Comparison of ENCODE assay signal across 10 cellular contexts in genomic region chr7:99109108-99110051, GRCh38. TPM values are rescaled to one million over a fixed set of nuclear protein-coding genes. Genes with fewer than 3 reads are reported as not detected.
DNase-seq lines count a peak whose midpoint lies in the region; ATAC-seq and TF ChIP-seq lines count a peak whose summit lies in the region.
"Had no signal": no experiment of that assay in that cellular context is flagged by ENCODE, and none has a peak within 500 bp of the region (broad histone marks: within the 10 kb centered on the region; RNA-seq: fewer than 3 reads in every experiment).

No MANE protein-coding gene starts in this region.

- H3K4me3 Mint-ChIP-seq in activated naive CD8-positive, alpha-beta T cell: peak overlapping the region; percentile 11

- TF ChIP-seq CTCF in right atrium auricular region (IDR thresholded peaks at IDR 0.05) (no peak), thoracic aorta (IDR thresholded peaks at IDR 0.05) (no peak)

- peak overlapping the region; percentile 18 for H3K27ac Mint-ChIP-seq in activated naive CD8-positive, alpha-beta T cell

- H3K27me3 ChIP-seq in right atrium auricular region: no peaks in the 10 kb centered on the region
- H3K27me3 ChIP-seq in thoracic aorta (replicated peaks; ENCODE audit: insufficient read depth): no peaks in the 10 kb centered on the region

- ATAC-seq in thoracic aorta (ENCODE audit: insufficient number of reproducible peaks, low FRiP score, low read depth): no peak
- no peak for ATAC-seq in HG03280 (IDR thresholded peaks at IDR 0.05; ENCODE audit: unreplicated experiment)

- H3K9me3 ChIP-seq in right atrium auricular region: peaks cover 0 to 4% of the 10 kb centered on the region in 2 donors
- H3K9me3 ChIP-seq in thoracic aorta: no peaks in the 10 kb centered on the region

- no peaks in the 10 kb centered on the region for H3K27me3 Mint-ChIP-seq in activated naive CD8-positive, alpha-beta T cell

- H3K36me3 ChIP-seq in right atrium auricular region: no peaks in the 10 kb centered on the region
- no peaks in the 10 kb centered on the region for H3K36me3 ChIP-seq in thoracic aorta

- DNase-seq in activated T-cell treated with anti-CD3 and anti-CD28 coated beads for 48 hours (ENCODE audit: low read depth) (peak; percentile 3), activated T-cell treated with anti-CD3 and anti-CD28 coated beads for 4 hours (no peak), right atrium auricular region (ENCODE audit: low spot score) (no peak), thoracic aorta (ENCODE audit: low spot score) (no peak), iPS-NIHi11 (ENCODE audit: low spot score) (no peak)
- DNase-seq in NK-92 treated with Interleukin-12 subunit alpha and Interleukin-12 subunit beta, amount 100 ng/mL, for 24 hours (lab: John Stamatoyannopoulos, UW): no peak
- DNase-seq: NCI-H2029 treated with DMSO at 0.1 percent for 48 hours had no signal

- H3K4me1 ChIP-seq in right atrium auricular region (peaks cover 0 to 53% of the 10 kb centered on the region in 2 donors), thoracic aorta (ENCODE audit: control insufficient read depth in 1 of 2, low read depth in 2 of 2) (peaks cover 55 to 84% of the 10 kb centered on the region in 2 donors)

- peaks cover 70% of the 10 kb centered on the region for H3K4me1 Mint-ChIP-seq in activated naive CD8-positive, alpha-beta T cell (ENCODE audit: low read depth)

- H3K27ac ChIP-seq in right atrium auricular region (peak overlapping the region; percentile 51 to 64), thoracic aorta (peak overlapping the region; percentile 77 to 89)

- H3K4me3 ChIP-seq in right atrium auricular region: no peak overlapping the region
- H3K4me3 ChIP-seq in thoracic aorta: peak overlapping the region; percentile 41
- H3K4me3 ChIP-seq: lung had no signal

- peaks cover 5% of the 10 kb centered on the region for H3K36me3 Mint-ChIP-seq in activated naive CD8-positive, alpha-beta T cell

- peaks cover 6% of the 10 kb centered on the region for H3K9me3 Mint-ChIP-seq in activated naive CD8-positive, alpha-beta T cell (ENCODE audit: low read depth)

RNA-seq across cellular contexts. Expression of gene SMURF1, which starts 34.5 kb away (rescaled TPM):
- 10 to 100 TPM in 1 of 2 donors, 1 to 10 TPM in 1; 9.0 to 14.3 TPM for total RNA-seq in right atrium auricular region
- 10 to 100 TPM; 33.8 to 40.9 TPM for total RNA-seq in thoracic aorta
